ENCODE assay signal across 1 cellular context in genomic region chr6:30344191-30344867, GRCh38.
TF ChIP-seq lines count a peak whose summit lies in the region.

No MANE protein-coding gene starts in this region.

TF ChIP-seq in IMR-90, 13 proteins besides CTCF, POLR2A, EP300 and RAD21:
- TF ChIP-seq FOS (IDR thresholded peaks at IDR 0.05; ENCODE audit: low read depth, low read length), result no peak
- TF ChIP-seq, protein P1, sequence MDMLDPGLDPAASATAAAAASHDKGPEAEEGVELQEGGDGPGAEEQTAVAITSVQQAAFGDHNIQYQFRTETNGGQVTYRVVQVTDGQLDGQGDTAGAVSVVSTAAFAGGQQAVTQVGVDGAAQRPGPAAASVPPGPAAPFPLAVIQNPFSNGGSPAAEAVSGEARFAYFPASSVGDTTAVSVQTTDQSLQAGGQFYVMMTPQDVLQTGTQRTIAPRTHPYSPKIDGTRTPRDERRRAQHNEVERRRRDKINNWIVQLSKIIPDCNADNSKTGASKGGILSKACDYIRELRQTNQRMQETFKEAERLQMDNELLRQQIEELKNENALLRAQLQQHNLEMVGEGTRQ (IDR thresholded peaks at IDR 0.05; ENCODE audit: low read depth, low read length), result no peak
- TF ChIP-seq MAZ (IDR thresholded peaks at IDR 0.05; ENCODE audit: borderline replicate concordance, low read depth, low read length), result no peak
- TF ChIP-seq RFX5 (IDR thresholded peaks at IDR 0.05; ENCODE audit: low read depth, low read length), result no peak
- TF ChIP-seq NFE2L2 (IDR thresholded peaks at IDR 0.05; ENCODE audit: low read depth, low read length), result no peak
- TF ChIP-seq MAFK (IDR thresholded peaks at IDR 0.05; ENCODE audit: low read depth, low read length), result no peak
- TF ChIP-seq CHD1 (IDR thresholded peaks at IDR 0.05; ENCODE audit: low read depth, low read length), result no peak
- TF ChIP-seq MXI1 (IDR thresholded peaks at IDR 0.05; ENCODE audit: borderline replicate concordance, low read depth, low read length), result no peak
- no peak for TF ChIP-seq CEBPB (IDR thresholded peaks at IDR 0.05; ENCODE audit: low read depth, low read length)
- no peak for TF ChIP-seq RCOR1 (IDR thresholded peaks at IDR 0.05; ENCODE audit: insufficient replicate concordance, low read length)
- TF ChIP-seq, protein P2, sequence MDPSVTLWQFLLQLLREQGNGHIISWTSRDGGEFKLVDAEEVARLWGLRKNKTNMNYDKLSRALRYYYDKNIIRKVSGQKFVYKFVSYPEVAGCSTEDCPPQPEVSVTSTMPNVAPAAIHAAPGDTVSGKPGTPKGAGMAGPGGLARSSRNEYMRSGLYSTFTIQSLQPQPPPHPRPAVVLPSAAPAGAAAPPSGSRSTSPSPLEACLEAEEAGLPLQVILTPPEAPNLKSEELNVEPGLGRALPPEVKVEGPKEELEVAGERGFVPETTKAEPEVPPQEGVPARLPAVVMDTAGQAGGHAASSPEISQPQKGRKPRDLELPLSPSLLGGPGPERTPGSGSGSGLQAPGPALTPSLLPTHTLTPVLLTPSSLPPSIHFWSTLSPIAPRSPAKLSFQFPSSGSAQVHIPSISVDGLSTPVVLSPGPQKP (IDR thresholded peaks at IDR 0.05; ENCODE audit: borderline replicate concordance, low read depth, low read length), result no peak
- TF ChIP-seq BHLHE40 (IDR thresholded peaks at IDR 0.05; ENCODE audit: low read depth, low read length), result no peak
